In the genomic region with DNA sequence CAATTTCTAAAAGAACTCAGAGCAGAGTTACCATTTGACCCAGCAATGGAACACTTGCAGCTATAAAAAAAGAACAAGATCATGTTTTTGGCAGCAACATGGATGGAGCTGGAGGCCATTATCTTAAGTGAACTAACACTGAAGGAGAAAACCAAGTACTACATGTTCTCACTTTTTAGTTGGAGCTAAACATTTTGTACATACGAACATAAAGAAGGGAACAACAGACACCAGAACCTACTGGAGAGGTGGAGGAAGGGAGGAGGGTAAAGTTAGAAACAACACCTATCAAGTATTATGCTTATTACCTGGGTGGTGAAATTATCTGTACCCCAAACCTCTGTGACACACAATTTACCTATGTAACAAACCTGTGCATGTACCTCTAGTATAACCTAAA, we compare ENCODE assay signal across 29 cellular contexts.
"Had no signal": no experiment of that assay in that cellular context is flagged by ENCODE, and none has a peak within 500 bp of the region (broad histone marks: within the 10 kb centered on the region; RNA-seq: fewer than 3 reads in every experiment).

No MANE protein-coding gene starts in this region.

- H3K36me3 Mint-ChIP-seq: stimulated activated effector memory CD8-positive, alpha-beta T cell treated with anti-CD3 and anti-CD28 coated beads, Interleukin-12 subunit alpha, Interleukin-12 subunit beta, amount 100 ng/mL, for 72 hours; stimulated activated memory B cell treated with anti-CD40 and anti-IgM and Interleukin-4, amounts not matched to agents 10 μg/mL and 1 μg/mL and 100 μg/mL, for 72 hours; stimulated activated naive B cell treated with anti-CD40 and anti-IgM and Interleukin-4, amounts not matched to agents 10 μg/mL and 1 μg/mL and 100 μg/mL, for 72 hours; type B pancreatic cell had no signal

- H3K27ac Mint-ChIP-seq: stimulated activated effector memory CD8-positive, alpha-beta T cell treated with anti-CD3 and anti-CD28 coated beads, Interleukin-12 subunit alpha, Interleukin-12 subunit beta, amount 100 ng/mL, for 72 hours; stimulated activated memory B cell treated with anti-CD40 and anti-IgM and Interleukin-4, amounts not matched to agents 10 μg/mL and 1 μg/mL and 100 μg/mL, for 72 hours; stimulated activated naive B cell treated with anti-CD40 and anti-IgM and Interleukin-4, amounts not matched to agents 10 μg/mL and 1 μg/mL and 100 μg/mL, for 72 hours; stimulated activated naive CD8-positive, alpha-beta T cell treated with anti-CD3 and anti-CD28 coated beads, Interleukin-15, amount 100 ng/mL, for 72 hours; stimulated activated naive CD8-positive, alpha-beta T cell treated with anti-CD3 and anti-CD28 coated beads, Interleukin-15, Interleukin-2, amounts not matched to agents 100 ng/mL and 50 ng/mL, for 24 hours; type B pancreatic cell had no signal

- H3K4me1 Mint-ChIP-seq: stimulated activated effector memory CD8-positive, alpha-beta T cell treated with anti-CD3 and anti-CD28 coated beads, Interleukin-12 subunit alpha, Interleukin-12 subunit beta, amount 100 ng/mL, for 72 hours; stimulated activated memory B cell treated with anti-CD40 and anti-IgM and Interleukin-4, amounts not matched to agents 10 μg/mL and 1 μg/mL and 100 μg/mL, for 72 hours; stimulated activated naive B cell treated with anti-CD40 and anti-IgM and Interleukin-4, amounts not matched to agents 10 μg/mL and 1 μg/mL and 100 μg/mL, for 72 hours; stimulated activated naive CD8-positive, alpha-beta T cell treated with anti-CD3 and anti-CD28 coated beads, Interleukin-15, amount 100 ng/mL, for 72 hours had no signal

- H3K4me3 Mint-ChIP-seq: stimulated activated effector memory CD8-positive, alpha-beta T cell treated with anti-CD3 and anti-CD28 coated beads, Interleukin-12 subunit alpha, Interleukin-12 subunit beta, amount 100 ng/mL, for 72 hours; stimulated activated memory B cell treated with anti-CD40 and anti-IgM and Interleukin-4, amounts not matched to agents 10 μg/mL and 1 μg/mL and 100 μg/mL, for 72 hours; stimulated activated naive B cell treated with anti-CD40 and anti-IgM and Interleukin-4, amounts not matched to agents 10 μg/mL and 1 μg/mL and 100 μg/mL, for 72 hours; stimulated activated naive CD8-positive, alpha-beta T cell treated with anti-CD3 and anti-CD28 coated beads, Interleukin-15, amount 100 ng/mL, for 72 hours; stimulated activated naive CD8-positive, alpha-beta T cell treated with anti-CD3 and anti-CD28 coated beads, Interleukin-15, Interleukin-2, amounts not matched to agents 100 ng/mL and 50 ng/mL, for 24 hours; type B pancreatic cell had no signal

- H3K4me1 ChIP-seq: stomach, suprapubic skin, testis, thyroid gland, tibial artery, tibial nerve, transverse colon, upper lobe of left lung, upper lobe of right lung, uterus, vagina had no signal

- H3K27me3 Mint-ChIP-seq: stimulated activated memory B cell treated with anti-CD40 and anti-IgM and Interleukin-4, amounts not matched to agents 10 μg/mL and 1 μg/mL and 100 μg/mL, for 72 hours; stimulated activated naive B cell treated with anti-CD40 and anti-IgM and Interleukin-4, amounts not matched to agents 10 μg/mL and 1 μg/mL and 100 μg/mL, for 72 hours; stimulated activated naive CD8-positive, alpha-beta T cell treated with anti-CD3 and anti-CD28 coated beads, Interleukin-15, amount 100 ng/mL, for 72 hours; stimulated activated naive CD8-positive, alpha-beta T cell treated with anti-CD3 and anti-CD28 coated beads, Interleukin-15, Interleukin-2, amounts not matched to agents 100 ng/mL and 50 ng/mL, for 24 hours; type B pancreatic cell had no signal

- H3K27me3 ChIP-seq: stomach, suprapubic skin, testis, thyroid gland, tibial artery, tibial nerve, transverse colon, upper lobe of left lung, upper lobe of right lung, uterus, vagina had no signal

- H3K27ac ChIP-seq: stomach, suprapubic skin, testis, thoracic aorta, thyroid gland, tibial artery, tibial nerve, transverse colon, upper lobe of left lung, upper lobe of right lung, uterus, vagina had no signal

- H3K4me3 ChIP-seq: stomach, suprapubic skin, testis, thoracic aorta, thyroid gland, tibial artery, tibial nerve, transverse colon, upper lobe of left lung, upper lobe of right lung, uterus, vagina had no signal

- DNase-seq: stimulated activated CD4-positive, alpha-beta T cell treated with anti-CD3 and anti-CD28 coated beads, Interleukin-2, amount 100 ng/mL, for 48 hours; stimulated activated CD4-positive, alpha-beta T cell treated with anti-CD3 and anti-CD28 coated beads, Interleukin-4, amount 100 ng/mL, for 1 hour; stimulated activated CD4-positive, alpha-beta T cell treated with anti-CD3 and anti-CD28 coated beads, Interleukin-4, amount 100 ng/mL, for 24 hours; stimulated activated CD4-positive, alpha-beta T cell treated with anti-CD3 and anti-CD28 coated beads, Interleukin-4, amount 100 ng/mL, for 4 hours; stimulated activated CD8-positive, alpha-beta memory T cell treated with anti-CD3 and anti-CD28 coated beads, Interleukin-4, amount 100 ng/mL, for 48 hours; stimulated activated naive B cell treated with anti-CD40 and anti-IgM and Interleukin-4, amounts not matched to agents 10 μg/mL and 1 μg/mL and 100 μg/mL, for 72 hours; stimulated activated naive CD4-positive, alpha-beta T cell; stimulated activated naive CD4-positive, alpha-beta T cell treated with Interleukin-2 at 50 U/mL for 16 hours; stimulated activated naive CD8-positive, alpha-beta T cell treated with anti-CD3 and anti-CD28 coated beads, Interleukin-15, amount 100 ng/mL, for 72 hours; stimulated activated naive CD8-positive, alpha-beta T cell treated with anti-CD3 and anti-CD28 coated beads, Interleukin-15, Interleukin-2, amounts not matched to agents 100 U/mL and 50 U/mL, for 24 hours; stomach; substantia nigra; testis; thyroid gland; tibial artery; transverse colon; trophoblast cell; upper lobe of left lung; upper lobe of right lung; uterus had no signal

- H3K9me3 Mint-ChIP-seq: type B pancreatic cell had no signal

- H3K36me3 ChIP-seq: stomach, suprapubic skin, thoracic aorta, thyroid gland, tibial artery, tibial nerve, transverse colon, upper lobe of left lung, upper lobe of right lung, uterus, vagina had no signal

- FAIRE-seq: urothelium cell line had no signal

- H3K9me3 ChIP-seq: testis, thoracic aorta, thyroid gland, transverse colon, upper lobe of left lung, upper lobe of right lung, uterus, vagina had no signal

- ATAC-seq: stimulated activated effector memory CD8-positive, alpha-beta T cell treated with anti-CD3 and anti-CD28 coated beads, Interleukin-12 subunit alpha, Interleukin-12 subunit beta, amount 100 ng/mL, for 72 hours; stimulated activated memory B cell treated with anti-CD40 and anti-IgM and Interleukin-4, amounts not matched to agents 10 μg/mL and 1 μg/mL and 100 μg/mL, for 72 hours; stimulated activated naive B cell treated with anti-CD40 and anti-IgM and Interleukin-4, amounts not matched to agents 10 μg/mL and 1 μg/mL and 100 μg/mL, for 72 hours; stimulated activated naive CD8-positive, alpha-beta T cell treated with anti-CD3 and anti-CD28 coated beads, Interleukin-15, amount 100 ng/mL, for 72 hours; stimulated activated naive CD8-positive, alpha-beta T cell treated with anti-CD3 and anti-CD28 coated beads, Interleukin-15, Interleukin-2, amounts not matched to agents 100 U/mL and 50 U/mL, for 24 hours; upper lobe of right lung had no signal
